In the genomic region with DNA sequence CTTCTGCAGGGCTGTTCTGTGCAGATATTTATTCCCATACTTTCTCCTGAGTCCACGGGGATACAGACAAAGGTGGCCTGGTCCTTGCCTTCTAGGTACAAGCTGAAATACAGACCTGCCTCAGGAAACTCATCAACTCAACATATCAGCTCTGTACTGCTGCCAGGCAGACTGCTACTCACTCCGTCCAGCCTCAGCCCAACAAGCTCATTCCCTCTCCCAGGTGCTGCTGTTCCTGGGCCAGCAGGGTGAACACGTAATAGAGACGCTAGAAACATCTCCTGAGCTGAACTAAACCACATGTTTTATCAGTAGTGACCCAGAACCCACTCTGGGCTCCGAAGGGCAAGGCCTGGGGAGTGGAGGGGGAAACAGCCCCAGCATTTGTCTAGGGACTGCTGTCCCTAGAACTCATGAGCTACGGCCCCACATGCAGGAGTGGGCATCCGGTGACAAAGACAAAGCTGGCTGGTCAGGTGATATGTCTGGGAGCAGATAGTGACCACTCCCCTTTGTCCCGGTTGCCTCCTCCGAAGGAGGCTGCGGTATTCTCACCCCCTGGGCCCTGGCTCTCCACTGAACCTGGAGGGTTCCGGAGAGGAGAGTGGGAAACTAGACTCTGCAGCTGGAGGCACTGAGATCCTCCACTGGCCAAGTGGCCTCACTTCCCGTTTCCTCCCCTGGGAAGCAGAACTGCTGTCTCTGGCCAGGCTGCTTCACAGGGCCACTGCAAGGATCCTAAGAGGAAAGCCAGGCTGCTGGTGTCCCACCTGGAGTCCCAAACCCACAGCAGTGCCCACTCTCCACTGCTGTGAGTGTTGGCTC, we compare ENCODE assay signal across 10 cellular contexts.
DNase-seq lines count a peak whose midpoint lies in the region; ATAC-seq lines count a peak whose summit lies in the region.
"Had no signal": no experiment of that assay in that cellular context is flagged by ENCODE, and none has a peak within 500 bp of the region (broad histone marks: within the 10 kb centered on the region; RNA-seq: fewer than 3 reads in every experiment).

No MANE protein-coding gene starts in this region.

- ATAC-seq in right cardiac atrium (peak; percentile 8 to 33), GM21423 (IDR thresholded peaks at IDR 0.05; ENCODE audit: unreplicated experiment) (no peak), HG03175 (IDR thresholded peaks at IDR 0.05; ENCODE audit: unreplicated experiment) (no peak)
- ATAC-seq in stimulated activated naive B cell treated with anti-CD40 and anti-IgM and Interleukin-4, amounts not matched to agents 10 μg/mL and 1 μg/mL and 100 μg/mL, for 72 hours (replicated peaks) = no peak

- H3K27ac ChIP-seq in Karpas-422 (ENCODE audit: low read length) = peak overlapping the region; percentile 93
- H3K27ac ChIP-seq in right cardiac atrium (ENCODE audit: low read length) = peak overlapping the region; percentile 54

- H3K4me2 ChIP-seq in Karpas-422 (ENCODE audit: low read depth, low read length, poor library complexity, severe bottlenecking) = no peak overlapping the region

- H3K4me1 ChIP-seq in Karpas-422 (ENCODE audit: low read length) (peaks cover 95% of the 10 kb centered on the region), right cardiac atrium (ENCODE audit: control insufficient read depth, insufficient read depth, low read length) (peaks cover 63% of the 10 kb centered on the region)

- H3K27ac Mint-ChIP-seq in activated CD4-positive, alpha-beta memory T cell treated with anti-CD3 and anti-CD28 coated beads for 36 hours = peak overlapping the region; percentile 25
- H3K27ac Mint-ChIP-seq in stimulated activated naive B cell treated with anti-CD40 and anti-IgM and Interleukin-4, amounts not matched to agents 10 μg/mL and 1 μg/mL and 100 μg/mL, for 72 hours = peak overlapping the region; percentile 77

- 36% methylated on average over 12 of the region's 12 CpGs for WGBS in right cardiac atrium

- H3K27me3 ChIP-seq in Karpas-422 (ENCODE audit: low read length) (no peaks in the 10 kb centered on the region), right cardiac atrium (ENCODE audit: control insufficient read depth, insufficient read depth) (no peaks in the 10 kb centered on the region)

- no peak overlapping the region for H2AFZ ChIP-seq in Karpas-422 (ENCODE audit: low read length)

- H3K4me3 Mint-ChIP-seq in activated CD4-positive, alpha-beta memory T cell treated with anti-CD3 and anti-CD28 coated beads for 36 hours = no peak overlapping the region
- no peak overlapping the region for H3K4me3 Mint-ChIP-seq in stimulated activated naive B cell treated with anti-CD40 and anti-IgM and Interleukin-4, amounts not matched to agents 10 μg/mL and 1 μg/mL and 100 μg/mL, for 72 hours

- H3K79me2 ChIP-seq in Karpas-422 (ENCODE audit: low read length) = peaks cover 40% of the 10 kb centered on the region

- intact Hi-C loops in activated CD4-positive, alpha-beta memory T cell treated with anti-CD3 and anti-CD28 coated beads for 36 hours (cut with micrococcal nuclease) = loop anchor here (1.0 to 2.0 kb wide), 4 partner anchors 14 to 113 kb away; no protein-coding TSS in a partner anchor
- intact Hi-C loops in right cardiac atrium (cut with DNase I) = loop anchor here in 1 of 4 donors (5.0 kb wide), 1 partner anchor 59 kb away; no protein-coding TSS in a partner anchor

- H3K9me2 ChIP-seq in Karpas-422 (replicated peaks; ENCODE audit: insufficient read depth, low read length) = no peaks in the 10 kb centered on the region

- no peaks in the 10 kb centered on the region for H3K9me3 Mint-ChIP-seq in activated CD4-positive, alpha-beta memory T cell treated with anti-CD3 and anti-CD28 coated beads for 36 hours
- H3K9me3 Mint-ChIP-seq in stimulated activated naive B cell treated with anti-CD40 and anti-IgM and Interleukin-4, amounts not matched to agents 10 μg/mL and 1 μg/mL and 100 μg/mL, for 72 hours = no peaks in the 10 kb centered on the region

- H3K27me3 Mint-ChIP-seq in activated CD4-positive, alpha-beta memory T cell treated with anti-CD3 and anti-CD28 coated beads for 36 hours = no peaks in the 10 kb centered on the region
- no peaks in the 10 kb centered on the region for H3K27me3 Mint-ChIP-seq in stimulated activated naive B cell treated with anti-CD40 and anti-IgM and Interleukin-4, amounts not matched to agents 10 μg/mL and 1 μg/mL and 100 μg/mL, for 72 hours

- no peak overlapping the region for H3K4me3 ChIP-seq in Karpas-422 (ENCODE audit: low read length)
- no peak overlapping the region for H3K4me3 ChIP-seq in right cardiac atrium (ENCODE audit: low read length)

- peaks cover 5% of the 10 kb centered on the region for H3K36me3 Mint-ChIP-seq in activated CD4-positive, alpha-beta memory T cell treated with anti-CD3 and anti-CD28 coated beads for 36 hours
- H3K36me3 Mint-ChIP-seq in stimulated activated naive B cell treated with anti-CD40 and anti-IgM and Interleukin-4, amounts not matched to agents 10 μg/mL and 1 μg/mL and 100 μg/mL, for 72 hours = peaks cover 7 to 11% of the 10 kb centered on the region in 2 donors

- peaks cover 48% of the 10 kb centered on the region for H3K4me1 Mint-ChIP-seq in activated CD4-positive, alpha-beta memory T cell treated with anti-CD3 and anti-CD28 coated beads for 36 hours (ENCODE audit: low read depth)
- H3K4me1 Mint-ChIP-seq in stimulated activated naive B cell treated with anti-CD40 and anti-IgM and Interleukin-4, amounts not matched to agents 10 μg/mL and 1 μg/mL and 100 μg/mL, for 72 hours = peaks cover 75 to 97% of the 10 kb centered on the region in 2 donors

- peaks cover 10% of the 10 kb centered on the region for H4K20me1 ChIP-seq in Karpas-422 (ENCODE audit: insufficient read depth, low read depth, low read length)

- CTCF ChIA-PET in activated CD4-positive, alpha-beta memory T cell treated with anti-CD3 and anti-CD28 coated beads for 36 hours (lab: Charles Lee) = interaction anchor here (0.7 to 3.8 kb wide), 10 partner anchors 14 to 113 kb away, joined by 3 to 30 read pairs (median 8); no protein-coding TSS in a partner anchor

- POLR2A ChIA-PET in activated CD4-positive, alpha-beta memory T cell treated with anti-CD3 and anti-CD28 coated beads for 36 hours (lab: Charles Lee) = interaction anchor here (1.0 to 2.1 kb wide), 5 partner anchors 9 to 113 kb away, joined by 3 to 8 read pairs (median 4); no protein-coding TSS in a partner anchor

- peak overlapping the region; percentile 60 for H3K9ac ChIP-seq in Karpas-422 (ENCODE audit: low read length)

- no peaks in the 10 kb centered on the region for H3K36me3 ChIP-seq in Karpas-422 (ENCODE audit: insufficient read depth, low read length)

- H3K9me3 ChIP-seq in Karpas-422 (ENCODE audit: low read length) (no peaks in the 10 kb centered on the region), right cardiac atrium (ENCODE audit: control insufficient read depth, low read length) (no peaks in the 10 kb centered on the region)

- peak; percentile 45 for DNase-seq in Karpas-422
- DNase-seq in activated CD4-positive, alpha-beta memory T cell treated with anti-CD3 and anti-CD28 coated beads for 36 hours = no peak
- peak; percentile 61 to 80 (median 79) for DNase-seq in right cardiac atrium
- DNase-seq in stimulated activated naive B cell treated with anti-CD40 and anti-IgM and Interleukin-4, amounts not matched to agents 10 μg/mL and 1 μg/mL and 100 μg/mL, for 72 hours = no peak
- DNase-seq in NOMO-1 treated with DMSO at 0.1 percent for 48 hours (lab: John Stamatoyannopoulos, UW; ENCODE audit: unreplicated experiment) = no peak
- DNase-seq: activated CD4-positive, alpha-beta T cell treated with anti-CD3 and anti-CD28 coated beads, Interleukin-2, amount 50 U/mL, for 48 hours; anterior cingulate cortex; stimulated activated CD4-positive, alpha-beta T cell treated with anti-CD3 and anti-CD28 coated beads, Interleukin-12 subunit alpha, Interleukin-12 subunit beta, amount 100 ng/mL, for 4 hours had no signal

Comparison
In these comparisons a context has a peak if more than half of its experiments do, and no peak if none do; other contexts are left out.
1. DNase-seq: peak in Karpas-422 (single experiment) and right cardiac atrium (3 of 3); none in activated CD4-positive, alpha-beta memory T cell treated with anti-CD3 and anti-CD28 coated beads for 36 hours (single experiment), stimulated activated naive B cell treated with anti-CD40 and anti-IgM and Interleukin-4, amounts not matched to agents 10 μg/mL and 1 μg/mL and 100 μg/mL, for 72 hours (single experiment) and NOMO-1 treated with DMSO at 0.1 percent for 48 hours (single experiment).
2. ATAC-seq: peak in right cardiac atrium (2 of 2); none in stimulated activated naive B cell treated with anti-CD40 and anti-IgM and Interleukin-4, amounts not matched to agents 10 μg/mL and 1 μg/mL and 100 μg/mL, for 72 hours (0 of 2), GM21423 (single experiment) and HG03175 (single experiment).